ENCODE assay signal across 26 cellular contexts in genomic region chr14:80792756-80793155, GRCh38.
"Had no signal": no experiment of that assay in that cellular context is flagged by ENCODE, and none has a peak within 500 bp of the region (broad histone marks: within the 10 kb centered on the region; RNA-seq: fewer than 3 reads in every experiment).

No MANE protein-coding gene starts in this region.

- H3K27ac ChIP-seq: SK-N-MC had no signal

- ATAC-seq: activated T-cell treated with anti-CD3 and anti-CD28 coated beads, Interleukin-2, amount 50 U/mL, for 4 hours; Panc1; Right ventricle myocardium inferior; T-cell had no signal

- H3K36me3 ChIP-seq: MG63 had no signal

- H3K27me3 Mint-ChIP-seq: activated CD4-positive, alpha-beta memory T cell treated with anti-CD3 and anti-CD28 coated beads for 36 hours; activated CD4-positive, alpha-beta T cell treated with anti-CD3 and anti-CD28 coated beads, Interleukin-2, amount 10 ng/mL, durations not matched to agents 7 days and 5 days; activated naive CD8-positive, alpha-beta T cell; T-cell had no signal

- H3K27ac Mint-ChIP-seq: activated CD4-positive, alpha-beta memory T cell treated with anti-CD3 and anti-CD28 coated beads for 36 hours; activated CD4-positive, alpha-beta T cell treated with anti-CD3 and anti-CD28 coated beads, Interleukin-2, amount 10 ng/mL, durations not matched to agents 7 days and 5 days; activated naive CD8-positive, alpha-beta T cell; T-cell had no signal

- H3K9me3 Mint-ChIP-seq: activated CD4-positive, alpha-beta memory T cell treated with anti-CD3 and anti-CD28 coated beads for 36 hours; activated CD4-positive, alpha-beta T cell treated with anti-CD3 and anti-CD28 coated beads, Interleukin-2, amount 10 ng/mL, durations not matched to agents 7 days and 5 days; T-cell had no signal

- H3K27me3 ChIP-seq: MG63 had no signal

- H3K4me3 ChIP-seq: MG63, SK-N-MC had no signal

- H3K9me3 ChIP-seq: MG63 had no signal

- H3K4me1 Mint-ChIP-seq: activated CD4-positive, alpha-beta T cell treated with anti-CD3 and anti-CD28 coated beads, Interleukin-2, amount 10 ng/mL, durations not matched to agents 7 days and 5 days; T-cell had no signal

- DNase-seq: activated CD4-positive, alpha-beta memory T cell treated with anti-CD3 and anti-CD28 coated beads for 36 hours; activated CD4-positive, alpha-beta T cell treated with anti-CD3 and anti-CD28 coated beads, Interleukin-2, amount 10 ng/mL, durations not matched to agents 7 days and 5 days; activated CD4-positive, CD25-positive, alpha-beta regulatory T cell; activated CD8-positive, alpha-beta memory T cell treated with anti-CD3 and anti-CD28 coated beads for 24 hours; activated effector memory CD4-positive, alpha-beta T cell treated with anti-CD3 and anti-CD28 coated beads, Interleukin-2, amount 50 U/mL, for 16 hours; activated naive CD4-positive, alpha-beta T cell treated with Interleukin-2 at 50 U/mL for 16 hours; activated T-cell treated with anti-CD3 and anti-CD28 coated beads, Interleukin-2, amount 50 U/mL, for 4 hours; MG63; MV-4-11; NCI-H1092 treated with DMSO at 0.1 percent for 48 hours; NCI-H1417 treated with DMSO at 0.1 percent for 48 hours; NCI-H1694; NCI-H2029; NCI-H345; NCI-H510A; NCI-H526 treated with DMSO at 0.1 percent for 48 hours; NCI-H82; OCI-M1; RPMI8226; T-cell; T-helper 2 cell; T1000 had no signal

- H3K4me3 Mint-ChIP-seq: activated CD4-positive, alpha-beta memory T cell treated with anti-CD3 and anti-CD28 coated beads for 36 hours; activated CD4-positive, alpha-beta T cell treated with anti-CD3 and anti-CD28 coated beads, Interleukin-2, amount 10 ng/mL, durations not matched to agents 7 days and 5 days; activated naive CD8-positive, alpha-beta T cell; activated T-cell treated with anti-CD3 and anti-CD28 coated beads, Interleukin-2, amount 50 U/mL, for 4 hours; T-cell had no signal
